Comparison of ENCODE assay signal across 16 cellular contexts in genomic region chr13:51728972-51729371, GRCh38.
DNase-seq lines count a peak whose midpoint lies in the region; ATAC-seq and TF ChIP-seq lines count a peak whose summit lies in the region.
"Had no signal": no experiment of that assay in that cellular context is flagged by ENCODE, and none has a peak within 500 bp of the region (broad histone marks: within the 10 kb centered on the region; RNA-seq: fewer than 3 reads in every experiment).

No MANE protein-coding gene starts in this region.

- no peak overlapping the region for H3K9ac ChIP-seq in stomach smooth muscle (ENCODE audit: low read length in 2 of 2)

- H3K4me3 ChIP-seq in stomach smooth muscle (ENCODE audit: low read length in 2 of 2): no peak overlapping the region
- H3K4me3 ChIP-seq in naive thymus-derived CD4-positive, alpha-beta T cell (ENCODE audit: low read length): no peak overlapping the region
- H3K4me3 ChIP-seq: psoas muscle had no signal

- no peak overlapping the region for H3K4me3 Mint-ChIP-seq in naive thymus-derived CD4-positive, alpha-beta T cell

- peaks cover 5 to 37% (median 21%) of the 10 kb centered on the region in 5 donors for H3K36me3 Mint-ChIP-seq in naive thymus-derived CD4-positive, alpha-beta T cell

- no peaks in the 10 kb centered on the region for H3K27me3 Mint-ChIP-seq in naive thymus-derived CD4-positive, alpha-beta T cell

- no peaks in the 10 kb centered on the region for H3K9me3 ChIP-seq in stomach smooth muscle (ENCODE audit: control insufficient read depth in 2 of 2, low read length in 2 of 2)
- no peaks in the 10 kb centered on the region for H3K9me3 ChIP-seq in naive thymus-derived CD4-positive, alpha-beta T cell (ENCODE audit: control insufficient read depth in 2 of 3, low read length in 3 of 3)
- H3K9me3 ChIP-seq: psoas muscle had no signal

- POLR2A ChIA-PET in RWPE1 (lab: Yijun Ruan, JAX; ENCODE audit: low non-redundant PET): no interaction called here
- POLR2A ChIA-PET in naive thymus-derived CD4-positive, alpha-beta T cell (lab: Charles Lee): no interaction called here

- CTCF ChIA-PET in RWPE1 (lab: Yijun Ruan, JAX): interaction anchor here (0.6 kb wide), 1 partner anchor 275 kb away, joined by 4 read pairs; no protein-coding TSS in a partner anchor
- CTCF ChIA-PET in naive thymus-derived CD4-positive, alpha-beta T cell (lab: Charles Lee): no interaction called here

- no peaks in the 10 kb centered on the region for H3K9me3 Mint-ChIP-seq in naive thymus-derived CD4-positive, alpha-beta T cell

- H3K4me1 Mint-ChIP-seq in naive thymus-derived CD4-positive, alpha-beta T cell: peaks cover 0 to 5% (median 0%) of the 10 kb centered on the region in 7 donors

- intact Hi-C loops in naive thymus-derived CD4-positive, alpha-beta T cell (cut with micrococcal nuclease): no loop called here

- H3K36me3 ChIP-seq in stomach smooth muscle (ENCODE audit: control insufficient read depth in 2 of 2, insufficient read depth in 2 of 2, low read length in 2 of 2): no peaks in the 10 kb centered on the region
- H3K36me3 ChIP-seq in naive thymus-derived CD4-positive, alpha-beta T cell (ENCODE audit: control insufficient read depth in 2 of 3, insufficient read depth in 3 of 3, low read length in 3 of 3): peaks cover 0 to 15% (median 0%) of the 10 kb centered on the region in 3 experiments

- H3K27ac Mint-ChIP-seq in naive thymus-derived CD4-positive, alpha-beta T cell: no peak overlapping the region

- DNase-seq in NOMO-1 treated with DMSO at 0.1 percent for 48 hours (lab: John Stamatoyannopoulos, UW; ENCODE audit: unreplicated experiment) (peak; percentile 36), NOMO-1 treated with dmso at 0.1 percent for 144 hours (lab: John Stamatoyannopoulos, UW; ENCODE audit: unreplicated experiment) (no peak), RWPE1 (ENCODE audit: low spot score) (peak; percentile 31), fibroblast of gingiva (ENCODE audit: low read depth) (peak; percentile 68), NCI-H187 (lab: John Stamatoyannopoulos, UW) (no peak), COR-L47 (lab: John Stamatoyannopoulos, UW) (no peak)
- DNase-seq in naive thymus-derived CD4-positive, alpha-beta T cell: no peak
- DNase-seq: activated CD4-positive, alpha-beta T cell treated with anti-CD3 and anti-CD28 coated beads for 48 hours; DMS53; hippocampal formation; MM.1S; NCI-H774; psoas muscle; substantia nigra had no signal

- H3K27me3 ChIP-seq in stomach smooth muscle (ENCODE audit: control insufficient read depth in 1 of 2, insufficient read depth in 2 of 2, low read length in 2 of 2): no peaks in the 10 kb centered on the region
- H3K27me3 ChIP-seq in naive thymus-derived CD4-positive, alpha-beta T cell (ENCODE audit: control insufficient read depth in 2 of 2, insufficient read depth in 2 of 2, low read length in 2 of 2): no peaks in the 10 kb centered on the region

- ATAC-seq in naive thymus-derived CD4-positive, alpha-beta T cell: no peak

- no peak for TF ChIP-seq CTCF in RWPE1 (conservative IDR thresholded peaks at IDR 0.05; ENCODE audit: low read depth)

- peak overlapping the region; percentile 71 for H3K27ac ChIP-seq in RWPE1
- peak overlapping the region; percentile 85 for H3K27ac ChIP-seq in stomach smooth muscle (ENCODE audit: low read length)
- no peak overlapping the region for H3K27ac ChIP-seq in naive thymus-derived CD4-positive, alpha-beta T cell (ENCODE audit: low read depth, low read length)
- H3K27ac ChIP-seq: 22Rv1, psoas muscle had no signal

- peaks cover 19% of the 10 kb centered on the region for H3K4me1 ChIP-seq in stomach smooth muscle (ENCODE audit: control insufficient read depth, insufficient read depth, low read length)
- H3K4me1 ChIP-seq in naive thymus-derived CD4-positive, alpha-beta T cell (ENCODE audit: control insufficient read depth in 2 of 2, insufficient read depth in 2 of 2, low read length in 2 of 2): no peaks in the 10 kb centered on the region

Comparison
In these comparisons a context has a peak if more than half of its experiments do, and no peak if none do; other contexts are left out.
1. DNase-seq: peak in NOMO-1 treated with DMSO at 0.1 percent for 48 hours (single experiment), RWPE1 (single experiment) and fibroblast of gingiva (single experiment); none in NOMO-1 treated with dmso at 0.1 percent for 144 hours (single experiment), naive thymus-derived CD4-positive, alpha-beta T cell (0 of 9), NCI-H187 (0 of 2) and COR-L47 (single experiment).